ENCODE assay signal across 12 cellular contexts in genomic region chr18:79529296-79529695, GRCh38.
"Had no signal": no experiment of that assay in that cellular context is flagged by ENCODE, and none has a peak within 500 bp of the region (broad histone marks: within the 10 kb centered on the region; RNA-seq: fewer than 3 reads in every experiment).

No MANE protein-coding gene starts in this region.

- H3K9me3 Mint-ChIP-seq: activated naive CD4-positive, alpha-beta T cell treated with anti-CD3 and anti-CD28 coated beads, Interleukin-2, amount 10 ng/mL, durations not matched to agents 7 days and 5 days; activated T-helper 2 cell treated with anti-CD3 and anti-CD28 coated beads, Interferon-gamma antibody, Interleukin-2, Interleukin-4, amounts not matched to agents 10 μg/mL and 5 μg/mL and 100 μg/mL, durations not matched to agents 14 hours and 24 hours and 36 hours; brain; naive thymus-derived CD4-positive, alpha-beta T cell had no signal

- H3K4me3 ChIP-seq: gastroesophageal sphincter, hepatocyte, lung, smooth muscle cell had no signal

- H3K4me2 ChIP-seq: hepatocyte, smooth muscle cell had no signal

- H3K4me3 Mint-ChIP-seq: activated CD4-positive, alpha-beta T cell treated with anti-CD3 and anti-CD28 coated beads for 36 hours; activated CD8-positive, alpha-beta T cell treated with anti-CD3 and anti-CD28 coated beads, Interleukin-2, amount 10 ng/mL, durations not matched to agents 7 days and 5 days; activated naive CD4-positive, alpha-beta T cell treated with anti-CD3 and anti-CD28 coated beads, Interleukin-2, amount 10 ng/mL, durations not matched to agents 7 days and 5 days; brain had no signal

- H3K9me3 ChIP-seq: gastroesophageal sphincter, neutrophil had no signal

- H3K27ac ChIP-seq: gastroesophageal sphincter, hepatocyte, neutrophil had no signal

- H3K36me3 Mint-ChIP-seq: brain had no signal

- DNase-seq: cerebellar nuclear complex had no signal

- H3K27me3 Mint-ChIP-seq: activated CD4-positive, alpha-beta T cell treated with anti-CD3 and anti-CD28 coated beads for 36 hours; naive thymus-derived CD4-positive, alpha-beta T cell had no signal

- H3K27ac Mint-ChIP-seq: activated CD4-positive, alpha-beta T cell treated with anti-CD3 and anti-CD28 coated beads for 36 hours; activated CD8-positive, alpha-beta T cell treated with anti-CD3 and anti-CD28 coated beads, Interleukin-2, amount 10 ng/mL, durations not matched to agents 7 days and 5 days; activated naive CD4-positive, alpha-beta T cell treated with anti-CD3 and anti-CD28 coated beads, Interleukin-2, amount 10 ng/mL, durations not matched to agents 7 days and 5 days; activated T-helper 2 cell treated with anti-CD3 and anti-CD28 coated beads, Interferon-gamma antibody, Interleukin-2, Interleukin-4, amounts not matched to agents 10 μg/mL and 5 μg/mL and 100 μg/mL, durations not matched to agents 14 hours and 24 hours and 36 hours had no signal

- H2AFZ ChIP-seq: hepatocyte had no signal

- H3K27me3 ChIP-seq: hepatocyte had no signal
